In the genomic region with DNA sequence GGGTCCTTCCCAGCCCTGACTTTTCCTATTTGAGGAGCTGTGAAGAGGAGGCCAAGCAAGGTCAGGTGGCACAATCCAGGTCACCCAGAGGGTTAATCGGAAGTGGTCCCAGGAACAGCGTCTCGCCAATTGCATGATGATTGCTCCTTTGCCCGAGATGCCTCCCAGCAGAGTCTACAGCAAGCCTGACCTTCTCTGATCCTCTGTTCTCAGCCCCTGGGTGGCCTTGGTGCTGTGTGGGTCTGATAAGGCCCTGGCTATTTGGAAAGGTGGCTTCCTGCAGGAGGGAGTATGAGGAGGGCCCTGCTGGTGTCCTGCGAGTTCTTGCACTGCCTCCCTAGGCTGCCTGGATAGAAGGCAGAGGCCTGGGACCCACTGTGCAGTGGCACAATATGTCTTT, we compare ENCODE assay signal across 24 cellular contexts.
A peak's percentile ranks its signal among the peaks of the same experiment; 100 is the strongest.
DNase-seq lines count a peak whose midpoint lies in the region; ATAC-seq, FAIRE-seq and TF ChIP-seq lines count a peak whose summit lies in the region.
"Had no signal": no experiment of that assay in that cellular context is flagged by ENCODE, and none has a peak within 500 bp of the region (broad histone marks: within the 10 kb centered on the region; RNA-seq: fewer than 3 reads in every experiment).

No MANE protein-coding gene starts in this region.

- H3K4me2 ChIP-seq in A549: no peak overlapping the region
- H3K4me2 ChIP-seq: BLaER1 treated with 17β-estradiol and CSF1 and Interleukin-3, amounts not matched to agents 10 nM and 100 nM had no signal

- H3K36me3 ChIP-seq in endodermal cell (ENCODE audit: control insufficient read depth, insufficient read depth, low read length) (no peaks in the 10 kb centered on the region), mucosa of rectum (ENCODE audit: control insufficient read depth in 2 of 2, insufficient read depth in 2 of 2, low read length in 2 of 2) (no peaks in the 10 kb centered on the region)
- no peaks in the 10 kb centered on the region for H3K36me3 ChIP-seq in CD8-positive, alpha-beta memory T cell (ENCODE audit: insufficient read depth, low read length)
- H3K36me3 ChIP-seq: BLaER1 treated with 17β-estradiol and CSF1 and Interleukin-3, amounts not matched to agents 10 nM and 100 nM had no signal

- POLR2A ChIA-PET in A549 (lab: Yijun Ruan, JAX): no interaction called here
- POLR2A ChIA-PET in CD8-positive, alpha-beta memory T cell (lab: Charles Lee): no interaction called here

- H3K27ac Mint-ChIP-seq in endodermal cell: no peak overlapping the region
- H3K27ac Mint-ChIP-seq in CD8-positive, alpha-beta memory T cell: no peak overlapping the region
- H3K27ac Mint-ChIP-seq: B cell; CD8-positive, alpha-beta T cell; HFFc6; IgD-negative memory B cell had no signal

- no peak for TF ChIP-seq EP300 in A549 (IDR thresholded peaks at IDR 0.05)

- whole genome bisulfite sequencing in A549 (ENCODE audit: missing lambda C conversion rate): 90% methylated on average over 5 of the region's 5 CpGs
- WGBS in endodermal cell (ENCODE audit: insufficient coverage in 1 of 2, insufficient read length in 1 of 2), 2 experiments: 89 to 96% methylated on average over 5 of the region's 5 CpGs

- peaks cover 36% of the 10 kb centered on the region for H3K4me1 ChIP-seq in A549
- H3K4me1 ChIP-seq in endodermal cell (ENCODE audit: control insufficient read depth, insufficient read depth, low read length): peaks cover 20% of the 10 kb centered on the region
- peaks cover 29 to 39% of the 10 kb centered on the region in 2 donors for H3K4me1 ChIP-seq in mucosa of rectum (ENCODE audit: control insufficient read depth in 2 of 2, insufficient read depth in 2 of 2, low read length in 2 of 2)
- no peaks in the 10 kb centered on the region for H3K4me1 ChIP-seq in CD8-positive, alpha-beta memory T cell (ENCODE audit: insufficient read depth, low read length)
- H3K4me1 ChIP-seq: BLaER1 treated with 17β-estradiol and CSF1 and Interleukin-3, amounts not matched to agents 10 nM and 100 nM had no signal

- no peak for FAIRE-seq in A549 (lab: Jason Lieb, UNC)
- FAIRE-seq: GM12878, H54, HepG2 had no signal

- H3K27me3 ChIP-seq in endodermal cell (ENCODE audit: control insufficient read depth, insufficient read depth, low read length, poor library complexity, severe bottlenecking) (no peaks in the 10 kb centered on the region), mucosa of rectum (ENCODE audit: control insufficient read depth in 2 of 2, insufficient read depth in 2 of 2, low read length in 2 of 2) (no peaks in the 10 kb centered on the region)
- no peaks in the 10 kb centered on the region for H3K27me3 ChIP-seq in CD8-positive, alpha-beta memory T cell (ENCODE audit: insufficient read depth, low read length, poor library complexity, severe bottlenecking)
- H3K27me3 ChIP-seq: BLaER1 treated with 17β-estradiol and CSF1 and Interleukin-3, amounts not matched to agents 10 nM and 100 nM had no signal

- no peaks in the 10 kb centered on the region for H3K9me3 Mint-ChIP-seq in endodermal cell
- H3K9me3 Mint-ChIP-seq in CD8-positive, alpha-beta memory T cell: no peaks in the 10 kb centered on the region
- H3K9me3 Mint-ChIP-seq: CD8-positive, alpha-beta T cell; HFFc6; IgD-negative memory B cell had no signal

- no peaks in the 10 kb centered on the region for H3K9me3 ChIP-seq in A549
- no peaks in the 10 kb centered on the region for H3K9me3 ChIP-seq in endodermal cell (ENCODE audit: control insufficient read depth, low read length)
- no peaks in the 10 kb centered on the region for H3K9me3 ChIP-seq in mucosa of rectum (ENCODE audit: control insufficient read depth in 2 of 2, low read length in 2 of 2)
- H3K9me3 ChIP-seq in CD8-positive, alpha-beta memory T cell (ENCODE audit: low read length): no peaks in the 10 kb centered on the region

- DNase-seq in A549 (ENCODE audit: low read depth in 1 of 2, low spot score in 1 of 2) (no peak), endodermal cell (peak; percentile 50), posterior vena cava (ENCODE audit: low spot score) (peak; percentile 48)
- DNase-seq in CD8-positive, alpha-beta memory T cell: no peak
- DNase-seq: CD8-positive, alpha-beta T cell; COR-L47; DMS 273 treated with DMSO at 0.1 percent for 48 hours; DMS53; DND-41; EL; GM23248; HCEC 1CT; HFFc6 had no signal

- H3K27ac ChIP-seq in A549 (peak overlapping the region; percentile 16 to 64; a peak in 2 of 6 replicates), endodermal cell (ENCODE audit: low read depth, low read length) (no peak overlapping the region), mucosa of rectum (ENCODE audit: low read depth in 2 of 2, low read length in 2 of 2) (peak overlapping the region; percentile 70 to 88)
- no peak overlapping the region for H3K27ac ChIP-seq in CD8-positive, alpha-beta memory T cell (ENCODE audit: low read depth, low read length)
- H3K27ac ChIP-seq: 22Rv1; BLaER1 treated with 17β-estradiol and CSF1 and Interleukin-3, amounts not matched to agents 10 nM and 100 nM; GM23248 had no signal

- H3K9ac ChIP-seq in endodermal cell (ENCODE audit: extremely low read depth, low read length, poor library complexity, severe bottlenecking): no peak overlapping the region
- peak overlapping the region in 1 of 2 donors; percentile 15 for H3K9ac ChIP-seq in mucosa of rectum (ENCODE audit: low read depth in 1 of 2, low read length in 2 of 2)
- H3K9ac ChIP-seq: BLaER1 treated with 17β-estradiol and CSF1 and Interleukin-3, amounts not matched to agents 10 nM and 100 nM; GM23248 had no signal

- H3K4me3 Mint-ChIP-seq in endodermal cell: no peak overlapping the region
- no peak overlapping the region for H3K4me3 Mint-ChIP-seq in CD8-positive, alpha-beta memory T cell
- H3K4me3 Mint-ChIP-seq: B cell; CD8-positive, alpha-beta T cell; HFFc6; IgD-negative memory B cell had no signal

- TF ChIP-seq POLR2A in A549 (IDR thresholded peaks at IDR 0.05; ENCODE audit: low read length): no peak

- H3K36me3 Mint-ChIP-seq in endodermal cell (ENCODE audit: low read depth): no peaks in the 10 kb centered on the region
- no peaks in the 10 kb centered on the region for H3K36me3 Mint-ChIP-seq in CD8-positive, alpha-beta memory T cell
- H3K36me3 Mint-ChIP-seq: CD8-positive, alpha-beta T cell; IgD-negative memory B cell had no signal

- no peak for TF ChIP-seq RAD21 in A549 (conservative IDR thresholded peaks at IDR 0.05 in 1 of 2, IDR thresholded peaks at IDR 0.05 in 1 of 2)

- H3K4me3 ChIP-seq in A549 (no peak overlapping the region), endodermal cell (ENCODE audit: low read length) (no peak overlapping the region), mucosa of rectum (ENCODE audit: low read length in 2 of 2) (no peak overlapping the region)
- no peak overlapping the region for H3K4me3 ChIP-seq in CD8-positive, alpha-beta memory T cell (ENCODE audit: low read length)
- H3K4me3 ChIP-seq: BLaER1 treated with 17β-estradiol and CSF1 and Interleukin-3, amounts not matched to agents 10 nM and 100 nM; GM12878; GM23248 had no signal

- ATAC-seq in A549 (no peak), HG03159 (IDR thresholded peaks at IDR 0.05; ENCODE audit: unreplicated experiment) (no peak), GM21367 (IDR thresholded peaks at IDR 0.05; ENCODE audit: unreplicated experiment) (no peak), GM19455 (IDR thresholded peaks at IDR 0.05; ENCODE audit: unreplicated experiment) (no peak)
- ATAC-seq: CD8-positive, alpha-beta T cell; GM12878; HepG2 had no signal

- CTCF ChIA-PET in A549 (lab: Yijun Ruan, JAX): interaction anchor here (1.6 kb wide), 1 partner anchor 16 kb away, joined by 3 read pairs; no protein-coding TSS in a partner anchor
- CTCF ChIA-PET in CD8-positive, alpha-beta memory T cell (lab: Charles Lee): no interaction called here

- TF ChIP-seq CTCF in A549 (IDR thresholded peaks at IDR 0.05) (no peak), endodermal cell (conservative IDR thresholded peaks at IDR 0.05) (no peak)

- H3K4me1 Mint-ChIP-seq in endodermal cell: peaks cover 53% of the 10 kb centered on the region
- no peaks in the 10 kb centered on the region for H3K4me1 Mint-ChIP-seq in CD8-positive, alpha-beta memory T cell
- H3K4me1 Mint-ChIP-seq: B cell, IgD-negative memory B cell had no signal

- intact Hi-C loops in posterior vena cava (cut with DNase I): no loop called here

- peaks cover 8% of the 10 kb centered on the region for H3K27me3 Mint-ChIP-seq in endodermal cell (ENCODE audit: insufficient read depth)
- H3K27me3 Mint-ChIP-seq in CD8-positive, alpha-beta memory T cell: peaks cover 17 to 37% of the 10 kb centered on the region in 2 donors

TF ChIP-seq in A549, 52 proteins besides CTCF, POLR2A, EP300 and RAD21 (continues in another document):
- TF ChIP-seq, protein P1, sequence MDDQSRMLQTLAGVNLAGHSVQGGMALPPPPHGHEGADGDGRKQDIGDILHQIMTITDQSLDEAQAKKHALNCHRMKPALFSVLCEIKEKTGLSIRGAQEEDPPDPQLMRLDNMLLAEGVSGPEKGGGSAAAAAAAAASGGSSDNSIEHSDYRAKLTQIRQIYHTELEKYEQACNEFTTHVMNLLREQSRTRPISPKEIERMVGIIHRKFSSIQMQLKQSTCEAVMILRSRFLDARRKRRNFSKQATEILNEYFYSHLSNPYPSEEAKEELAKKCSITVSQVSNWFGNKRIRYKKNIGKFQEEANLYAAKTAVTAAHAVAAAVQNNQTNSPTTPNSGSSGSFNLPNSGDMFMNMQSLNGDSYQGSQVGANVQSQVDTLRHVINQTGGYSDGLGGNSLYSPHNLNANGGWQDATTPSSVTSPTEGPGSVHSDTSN (IDR thresholded peaks at IDR 0.05): no peak
- TF ChIP-seq FOSB (CRISPR knock-in tag; IDR thresholded peaks at IDR 0.05) (no peak), ZC3H11A (IDR thresholded peaks at IDR 0.05) (no peak), TP53 (CRISPR knock-in tag; IDR thresholded peaks at IDR 0.05) (no peak), HOXB13 (CRISPR knock-in tag; IDR thresholded peaks at IDR 0.05; ENCODE audit: low read depth) (no peak), FOXS1 (CRISPR knock-in tag; IDR thresholded peaks at IDR 0.05) (no peak), CBX8 (IDR thresholded peaks at IDR 0.05) (no peak), SMC3 (IDR thresholded peaks at IDR 0.05) (no peak), RNF2 (IDR thresholded peaks at IDR 0.05; ENCODE audit: borderline replicate concordance, low read depth) (no peak), CHD2 (IDR thresholded peaks at IDR 0.05; ENCODE audit: low read length, partially characterized antibody) (no peak), MYC (IDR thresholded peaks at IDR 0.05; ENCODE audit: borderline replicate concordance, low read length) (no peak), KDM5A (IDR thresholded peaks at IDR 0.05) (no peak), HOXA7 (CRISPR knock-in tag; IDR thresholded peaks at IDR 0.05) (no peak), HDAC2 (IDR thresholded peaks at IDR 0.05) (no peak)

Comparison
In these comparisons a context has a peak if more than half of its experiments do, and no peak if none do; other contexts are left out.
1. DNase-seq: peak in endodermal cell (single experiment) and posterior vena cava (single experiment); none in A549 (0 of 2) and CD8-positive, alpha-beta memory T cell (0 of 5).
2. H3K27ac ChIP-seq: peak in A549 (2 of 2) and mucosa of rectum (2 of 2); none in endodermal cell (single experiment) and CD8-positive, alpha-beta memory T cell (single experiment).